9 cellular contexts compared by ENCODE assay signal in the genomic region with DNA sequence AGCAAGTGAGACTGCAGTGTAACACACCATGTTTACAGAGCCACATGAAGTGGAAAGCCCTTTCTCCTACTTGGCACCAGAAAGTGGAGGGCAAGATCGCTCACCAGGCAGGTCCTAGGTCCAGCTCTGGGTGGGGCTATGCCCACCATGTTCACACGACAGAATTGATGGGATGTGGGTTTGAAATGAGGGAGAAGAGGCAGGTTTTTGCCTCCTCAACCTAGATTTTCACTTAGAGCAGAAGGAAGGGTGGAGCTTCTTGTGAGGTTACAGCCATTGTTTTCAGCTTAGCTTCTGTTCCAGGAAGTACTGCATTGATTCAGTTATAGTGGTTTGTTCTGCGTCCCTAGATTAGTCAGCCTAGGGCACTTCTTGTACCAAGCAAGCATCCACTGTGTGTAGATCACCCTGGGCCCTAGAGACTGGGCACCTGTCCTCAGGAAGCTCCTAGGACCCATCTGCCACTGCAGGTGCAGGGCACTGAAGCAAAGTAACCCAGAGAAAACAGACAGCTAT. TPM values are rescaled to one million over a fixed set of nuclear protein-coding genes. Genes with fewer than 3 reads are reported as not detected.
DNase-seq lines count a peak whose midpoint lies in the region; ATAC-seq lines count a peak whose summit lies in the region.
"Had no signal": no experiment of that assay in that cellular context is flagged by ENCODE, and none has a peak within 500 bp of the region (broad histone marks: within the 10 kb centered on the region; RNA-seq: fewer than 3 reads in every experiment).

No MANE protein-coding gene starts in this region.

- no peaks in the 10 kb centered on the region for H3K9me3 Mint-ChIP-seq in activated CD8-positive, alpha-beta T cell treated with anti-CD3 and anti-CD28 coated beads, Interleukin-2, amount 10 ng/mL, durations not matched to agents 7 days and 5 days (ENCODE audit: insufficient read depth)
- H3K9me3 Mint-ChIP-seq: neural crest cell had no signal

- peaks cover 58% of the 10 kb centered on the region for H3K36me3 Mint-ChIP-seq in activated CD8-positive, alpha-beta T cell treated with anti-CD3 and anti-CD28 coated beads, Interleukin-2, amount 10 ng/mL, durations not matched to agents 7 days and 5 days (ENCODE audit: low read depth)

- POLR2A ChIA-PET in activated CD8-positive, alpha-beta T cell treated with anti-CD3 and anti-CD28 coated beads, Interleukin-2, amount 10 ng/mL, durations not matched to agents 7 days and 5 days (lab: Charles Lee): interaction anchor here (0.7 to 5.9 kb wide), 21 partner anchors 12 to 537 kb away, joined by 3 to 117 read pairs (median 4); partner anchors contain the start of genes KCNA3 and LRIF1

- peak overlapping the region; percentile 98 for H3K27ac Mint-ChIP-seq in activated CD8-positive, alpha-beta T cell treated with anti-CD3 and anti-CD28 coated beads, Interleukin-2, amount 10 ng/mL, durations not matched to agents 7 days and 5 days

- ATAC-seq in GM19395 (IDR thresholded peaks at IDR 0.05; ENCODE audit: unreplicated experiment) (peak; percentile 50), HG03565 (IDR thresholded peaks at IDR 0.05; ENCODE audit: unreplicated experiment) (peak; percentile 28)
- peak; percentile 73 for ATAC-seq in activated CD8-positive, alpha-beta T cell treated with anti-CD3 and anti-CD28 coated beads, Interleukin-2, amount 10 ng/mL, durations not matched to agents 7 days and 5 days

- peaks cover 52% of the 10 kb centered on the region for H3K4me1 Mint-ChIP-seq in activated CD8-positive, alpha-beta T cell treated with anti-CD3 and anti-CD28 coated beads, Interleukin-2, amount 10 ng/mL, durations not matched to agents 7 days and 5 days (ENCODE audit: low read depth)
- H3K4me1 Mint-ChIP-seq: neural crest cell had no signal

- no peaks in the 10 kb centered on the region for H3K27me3 Mint-ChIP-seq in activated CD8-positive, alpha-beta T cell treated with anti-CD3 and anti-CD28 coated beads, Interleukin-2, amount 10 ng/mL, durations not matched to agents 7 days and 5 days (ENCODE audit: low read depth)

- H3K4me3 Mint-ChIP-seq in activated CD8-positive, alpha-beta T cell treated with anti-CD3 and anti-CD28 coated beads, Interleukin-2, amount 10 ng/mL, durations not matched to agents 7 days and 5 days: peak overlapping the region; percentile 97
- H3K4me3 Mint-ChIP-seq: neural crest cell had no signal

- CTCF ChIA-PET in activated CD8-positive, alpha-beta T cell treated with anti-CD3 and anti-CD28 coated beads, Interleukin-2, amount 10 ng/mL, durations not matched to agents 7 days and 5 days (lab: Charles Lee): interaction anchor here (0.8 to 4.9 kb wide), 13 partner anchors 13 to 202 kb away, joined by 3 to 34 read pairs (median 4); partner anchors contain the start of gene LRIF1

- DNase-seq in CD1c-positive myeloid dendritic cell (ENCODE audit: extremely low spot score) (peak; percentile 76), medulla oblongata (ENCODE audit: extremely low spot score) (peak; percentile 36), NCI-H345 treated with DMSO at 0.1 percent for 48 hours (lab: John Stamatoyannopoulos, UW; ENCODE audit: unreplicated experiment) (no peak), COLO829 (ENCODE audit: low spot score) (no peak), NCI-H524 treated with DMSO at 0.1 percent for 48 hours (lab: John Stamatoyannopoulos, UW) (no peak)
- peak; percentile 76 for DNase-seq in activated CD8-positive, alpha-beta T cell treated with anti-CD3 and anti-CD28 coated beads, Interleukin-2, amount 10 ng/mL, durations not matched to agents 7 days and 5 days

RNA-seq across cellular contexts. Expression of gene CD53, which starts 2.3 kb away (rescaled TPM):
- total RNA-seq in activated CD8-positive, alpha-beta T cell treated with anti-CD3 and anti-CD28 coated beads, Interleukin-2, amount 10 ng/mL, durations not matched to agents 7 days and 5 days: 100 to 1,000 TPM; 392 to 404 TPM
- total RNA-seq: neural crest cell had no signal

Comparison
In these comparisons a context has a peak if more than half of its experiments do, and no peak if none do; other contexts are left out.
1. DNase-seq: peak in CD1c-positive myeloid dendritic cell (single experiment), activated CD8-positive, alpha-beta T cell treated with anti-CD3 and anti-CD28 coated beads, Interleukin-2, amount 10 ng/mL, durations not matched to agents 7 days and 5 days (single experiment) and medulla oblongata (single experiment); none in NCI-H345 treated with DMSO at 0.1 percent for 48 hours (single experiment), COLO829 (single experiment) and NCI-H524 treated with DMSO at 0.1 percent for 48 hours (single experiment).
2. Peak in every context shown above with its lines, with median percentiles within 50 percentile points of each other: ATAC-seq.